13 cellular contexts compared by ENCODE assay signal in genomic region chr17:81804559-81805399, GRCh38. TPM values are rescaled to one million over a fixed set of nuclear protein-coding genes. Genes with fewer than 3 reads are reported as not detected.
DNase-seq lines count a peak whose midpoint lies in the region; ATAC-seq and TF ChIP-seq lines count a peak whose summit lies in the region.
"Had no signal": no experiment of that assay in that cellular context is flagged by ENCODE, and none has a peak within 500 bp of the region (broad histone marks: within the 10 kb centered on the region; RNA-seq: fewer than 3 reads in every experiment).

No MANE protein-coding gene starts in this region.

- ATAC-seq in right cardiac atrium: no peak
- ATAC-seq in left colon: peak; percentile 40
- ATAC-seq: natural killer cell, upper lobe of right lung had no signal

- H3K4me1 ChIP-seq in right cardiac atrium (ENCODE audit: control insufficient read depth, insufficient read depth, low read length) (no peaks in the 10 kb centered on the region), right atrium auricular region (peaks cover 0 to 19% of the 10 kb centered on the region in 2 donors)
- H3K4me1 ChIP-seq: colonic mucosa, upper lobe of right lung had no signal

- intact Hi-C loops in right cardiac atrium (cut with DNase I) (no loop called here), left colon (cut with DNase I, micrococcal nuclease) (no loop called here)

- H3K27me3 ChIP-seq in right cardiac atrium (ENCODE audit: control insufficient read depth, insufficient read depth) (no peaks in the 10 kb centered on the region), right atrium auricular region (peaks cover 9 to 28% of the 10 kb centered on the region in 2 donors)

- DNase-seq in right cardiac atrium (peak in 1 of 3 donors; percentile 49), right atrium auricular region (ENCODE audit: low spot score) (no peak), left colon (no peak), activated T-cell treated with anti-CD3 and anti-CD28 coated beads for 4 hours (no peak)
- no peak for DNase-seq in stimulated activated CD4-positive, alpha-beta T cell treated with anti-CD3 and anti-CD28 coated beads, Interleukin-12 subunit alpha, Interleukin-12 subunit beta, amount 100 ng/mL, for 4 hours
- DNase-seq in stimulated activated naive CD4-positive, alpha-beta T cell (lab: John Stamatoyannopoulos, UW): no peak
- DNase-seq: activated naive CD8-positive, alpha-beta T cell treated with anti-CD3 and anti-CD28 coated beads, Interleukin-2, amount 10 ng/mL, durations not matched to agents 7 days and 5 days; colonic mucosa; natural killer cell; NCI-H1092; NCI-H446 treated with DMSO at 0.1 percent for 48 hours; upper lobe of right lung had no signal

- no peak for TF ChIP-seq CTCF in right atrium auricular region (IDR thresholded peaks at IDR 0.05)

- H3K9me3 ChIP-seq in right cardiac atrium (ENCODE audit: control insufficient read depth, low read length): no peaks in the 10 kb centered on the region
- H3K9me3 ChIP-seq in right atrium auricular region: no peaks in the 10 kb centered on the region
- H3K9me3 ChIP-seq: colonic mucosa, upper lobe of right lung had no signal

- H3K36me3 ChIP-seq in right atrium auricular region: no peaks in the 10 kb centered on the region
- H3K36me3 ChIP-seq: colonic mucosa, upper lobe of right lung had no signal

- peak overlapping the region; percentile 23 for H3K4me3 ChIP-seq in right cardiac atrium (ENCODE audit: low read length)
- H3K4me3 ChIP-seq in right atrium auricular region: peak overlapping the region in 1 of 2 donors; percentile 21
- H3K4me3 ChIP-seq: colonic mucosa, upper lobe of right lung had no signal

- H3K27ac ChIP-seq in right cardiac atrium (ENCODE audit: low read length): no peak overlapping the region
- no peak overlapping the region for H3K27ac ChIP-seq in right atrium auricular region
- H3K27ac ChIP-seq: colonic mucosa, upper lobe of right lung had no signal

- WGBS in right cardiac atrium: 3% methylated on average over 65 of the region's 65 CpGs

RNA-seq across cellular contexts. Expression of gene GCGR, which starts 0.8 kb away (rescaled TPM):
- not detected for total RNA-seq in right cardiac atrium
- not detected for polyA plus RNA-seq in right cardiac atrium
- total RNA-seq in right atrium auricular region: not detected
- total RNA-seq in left colon: under 1 TPM; 0.14 to 0.67 TPM
- total RNA-seq: activated CD8-positive, alpha-beta memory T cell treated with anti-CD3 and anti-CD28 coated beads for 36 hours; activated naive CD8-positive, alpha-beta T cell treated with anti-CD3 and anti-CD28 coated beads, Interleukin-2, amount 10 ng/mL, durations not matched to agents 7 days and 5 days; colonic mucosa; natural killer cell; upper lobe of right lung had no signal

RNA-seq across cellular contexts. Expression of gene MCRIP1, which starts 28.3 kb away (rescaled TPM):
- 100 to 1,000 TPM in 2 of 4 donors, 10 to 100 TPM in 2; 88.1 to 120 (median 96.5) TPM for total RNA-seq in right cardiac atrium
- 146 TPM for polyA plus RNA-seq in right cardiac atrium
- total RNA-seq in right atrium auricular region: 100 to 1,000 TPM in 1 of 2 donors, 10 to 100 TPM in 1; 91.3 to 108 TPM
- 10 to 100 TPM; 16.4 to 30.4 TPM for total RNA-seq in left colon

RNA-seq across cellular contexts. Expression of gene PPP1R27, which starts 30.1 kb away (rescaled TPM):
- total RNA-seq in right cardiac atrium (under 1 TPM in 1 of 4 donors, not detected in 3; 0.85 TPM), right atrium auricular region (not detected), left colon (not detected)
- not detected for polyA plus RNA-seq in right cardiac atrium
- total RNA-seq: activated CD8-positive, alpha-beta memory T cell treated with anti-CD3 and anti-CD28 coated beads for 36 hours; activated naive CD8-positive, alpha-beta T cell treated with anti-CD3 and anti-CD28 coated beads, Interleukin-2, amount 10 ng/mL, durations not matched to agents 7 days and 5 days; colonic mucosa; natural killer cell; upper lobe of right lung had no signal

RNA-seq across cellular contexts. Expression of gene P4HB, which starts 55.6 kb away (rescaled TPM):
- 100 to 1,000 TPM; 272 to 375 (median 350) TPM for total RNA-seq in right cardiac atrium
- 278 TPM for polyA plus RNA-seq in right cardiac atrium
- total RNA-seq in right atrium auricular region: 100 to 1,000 TPM; 321 to 426 TPM
- 100 to 1,000 TPM; 560 to 669 TPM for total RNA-seq in left colon
